Comparison of ENCODE assay signal across 34 cellular contexts in the genomic region with DNA sequence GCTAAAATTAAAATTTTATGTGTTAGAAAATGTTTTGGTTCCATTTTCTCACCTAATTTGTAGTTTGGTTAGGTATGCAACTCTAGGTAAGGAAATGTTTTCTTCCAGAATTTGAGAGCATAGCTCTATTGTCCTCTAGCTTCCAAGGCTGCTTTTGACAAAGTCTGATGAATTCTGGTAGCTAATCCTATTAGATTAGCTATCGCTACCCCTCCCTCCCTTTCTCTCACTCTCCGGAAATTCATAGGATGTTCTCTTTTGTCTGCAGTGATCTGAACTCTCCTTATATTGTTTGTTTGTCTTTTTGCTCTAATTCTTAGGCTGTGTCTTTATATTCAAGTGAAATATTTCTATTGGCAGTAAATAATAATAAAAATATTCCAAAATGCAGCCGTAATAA.
"Had no signal": no experiment of that assay in that cellular context is flagged by ENCODE, and none has a peak within 500 bp of the region (broad histone marks: within the 10 kb centered on the region; RNA-seq: fewer than 3 reads in every experiment).

No MANE protein-coding gene starts in this region.

- H3K27ac Mint-ChIP-seq: activated B cell treated with CpG ODN at 0.5 μM for 24 hours; activated CD4-positive, alpha-beta memory T cell treated with anti-CD3 and anti-CD28 coated beads for 36 hours; activated CD4-positive, alpha-beta T cell treated with anti-CD3 and anti-CD28 coated beads, Interleukin-2, amount 10 ng/mL, durations not matched to agents 24 days and 14 days; activated CD8-positive, alpha-beta memory T cell treated with anti-CD3 and anti-CD28 coated beads, Interleukin-2, amount 10 ng/mL, durations not matched to agents 7 days and 5 days; activated CD8-positive, alpha-beta T cell treated with anti-CD3 and anti-CD28 coated beads, Interleukin-2, amount 10 ng/mL, durations not matched to agents 7 days and 5 days; activated naive CD4-positive, alpha-beta T cell treated with anti-CD3 and anti-CD28 coated beads, Interleukin-2, amount 10 ng/mL, durations not matched to agents 7 days and 5 days; activated naive CD8-positive, alpha-beta T cell; activated T-helper 1 cell treated with anti-CD3 and anti-CD28 coated beads, Interleukin-12 subunit alpha, Interleukin-12 subunit beta, Interleukin-2, Interleukin-4 antibody, amounts not matched to agents 30 ng/mL and 10 ng/mL and 1 ng/mL, durations not matched to agents 14 hours and 24 hours and 36 hours; endodermal cell; T-helper 17 cell; T-helper 2 cell treated with Interferon-gamma antibody and Interleukin-4, amounts not matched to agents 5 μg/mL and 100 μg/mL, for 36 hours had no signal

- H3K27me3 Mint-ChIP-seq: activated B cell treated with CpG ODN at 0.5 μM for 24 hours; activated CD4-positive, alpha-beta memory T cell treated with anti-CD3 and anti-CD28 coated beads for 36 hours; activated CD4-positive, alpha-beta T cell treated with anti-CD3 and anti-CD28 coated beads, Interleukin-2, amount 10 ng/mL, durations not matched to agents 24 days and 14 days; activated CD8-positive, alpha-beta memory T cell treated with anti-CD3 and anti-CD28 coated beads, Interleukin-2, amount 10 ng/mL, durations not matched to agents 7 days and 5 days; activated naive CD4-positive, alpha-beta T cell treated with anti-CD3 and anti-CD28 coated beads, Interleukin-2, amount 10 ng/mL, durations not matched to agents 7 days and 5 days; T-helper 17 cell had no signal

- H3K27ac ChIP-seq: breast epithelium, cardiac muscle cell, colonic mucosa, esophagus muscularis mucosa, foreskin keratinocyte, gastrocnemius medialis, heart left ventricle, WERI-Rb-1 had no signal

- H3K36me3 ChIP-seq: breast epithelium, cardiac muscle cell, colonic mucosa, esophagus muscularis mucosa, gastrocnemius medialis, heart left ventricle, WERI-Rb-1 had no signal

- H3K4me3 ChIP-seq: breast epithelium, cardiac muscle cell, colonic mucosa, esophagus muscularis mucosa, gastrocnemius medialis, heart left ventricle had no signal

- H3K36me3 Mint-ChIP-seq: activated CD4-positive, alpha-beta memory T cell treated with anti-CD3 and anti-CD28 coated beads for 36 hours; activated CD8-positive, alpha-beta memory T cell treated with anti-CD3 and anti-CD28 coated beads, Interleukin-2, amount 10 ng/mL, durations not matched to agents 7 days and 5 days; activated naive CD4-positive, alpha-beta T cell treated with anti-CD3 and anti-CD28 coated beads, Interleukin-2, amount 10 ng/mL, durations not matched to agents 7 days and 5 days; activated naive CD8-positive, alpha-beta T cell; brain had no signal

- DNase-seq: activated B cell treated with CpG ODN at 0.5 μM for 24 hours; activated CD4-positive, alpha-beta memory T cell treated with anti-CD3 and anti-CD28 coated beads for 36 hours; activated CD4-positive, alpha-beta T cell treated with anti-CD3 and anti-CD28 coated beads, Interleukin-2, amount 10 ng/mL, durations not matched to agents 24 days and 14 days; activated CD8-positive, alpha-beta memory T cell treated with anti-CD3 and anti-CD28 coated beads, Interleukin-2, amount 10 ng/mL, durations not matched to agents 7 days and 5 days; activated CD8-positive, alpha-beta memory T cell treated with anti-CD3 and anti-CD28 coated beads, Interleukin-2, amount 50 U/mL, for 4 hours; activated CD8-positive, alpha-beta T cell treated with anti-CD3 and anti-CD28 coated beads, Interleukin-2, amount 10 ng/mL, durations not matched to agents 7 days and 5 days; activated gamma-delta T cell; activated naive CD4-positive, alpha-beta T cell; activated naive CD4-positive, alpha-beta T cell treated with anti-CD3 and anti-CD28 coated beads, Interleukin-2, amount 10 ng/mL, durations not matched to agents 7 days and 5 days; activated T-cell treated with anti-CD3 and anti-CD28 coated beads, Interleukin-2, amount 50 U/mL, for 1 hour; activated T-cell treated with anti-CD3 and anti-CD28 coated beads, Interleukin-2, amount 50 U/mL, for 48 hours; amygdala; aorta; central memory CD4-positive, alpha-beta T cell; cerebellar nuclear complex; colonic mucosa; effector memory CD4-positive, alpha-beta T cell; endodermal cell; gastrocnemius medialis; glutamatergic neuron; heart left ventricle; T-helper 1 cell; T-helper 17 cell; T1000; WERI-Rb-1 had no signal

- ATAC-seq: activated CD4-positive, CD25-positive, alpha-beta regulatory T cell treated with anti-CD3 and anti-CD28 coated beads, Interleukin-2, amount 50 U/mL, for 24 hours; activated CD8-positive, alpha-beta memory T cell treated with anti-CD3 and anti-CD28 coated beads, Interleukin-2, amount 10 ng/mL, durations not matched to agents 7 days and 5 days; activated CD8-positive, alpha-beta T cell treated with anti-CD3 and anti-CD28 coated beads, Interleukin-2, amount 10 ng/mL, durations not matched to agents 7 days and 5 days; gastrocnemius medialis; heart left ventricle; T-helper 17 cell had no signal

- H3K9me3 Mint-ChIP-seq: activated B cell treated with CpG ODN at 0.5 μM for 24 hours; activated CD4-positive, alpha-beta memory T cell treated with anti-CD3 and anti-CD28 coated beads for 36 hours; brain; endodermal cell had no signal

- H3K4me1 Mint-ChIP-seq: activated B cell treated with CpG ODN at 0.5 μM for 24 hours; activated CD4-positive, alpha-beta T cell treated with anti-CD3 and anti-CD28 coated beads, Interleukin-2, amount 10 ng/mL, durations not matched to agents 24 days and 14 days; activated CD8-positive, alpha-beta memory T cell treated with anti-CD3 and anti-CD28 coated beads, Interleukin-2, amount 10 ng/mL, durations not matched to agents 7 days and 5 days; activated naive CD4-positive, alpha-beta T cell treated with anti-CD3 and anti-CD28 coated beads, Interleukin-2, amount 10 ng/mL, durations not matched to agents 7 days and 5 days; T-helper 17 cell had no signal

- H3K9me3 ChIP-seq: breast epithelium, colonic mucosa, esophagus muscularis mucosa, gastrocnemius medialis, heart left ventricle had no signal

- H3K4me3 Mint-ChIP-seq: activated B cell treated with CpG ODN at 0.5 μM for 24 hours; activated CD4-positive, alpha-beta memory T cell treated with anti-CD3 and anti-CD28 coated beads for 36 hours; activated CD4-positive, alpha-beta T cell treated with anti-CD3 and anti-CD28 coated beads, Interleukin-2, amount 10 ng/mL, durations not matched to agents 24 days and 14 days; activated CD8-positive, alpha-beta memory T cell treated with anti-CD3 and anti-CD28 coated beads, Interleukin-2, amount 10 ng/mL, durations not matched to agents 7 days and 5 days; activated CD8-positive, alpha-beta T cell treated with anti-CD3 and anti-CD28 coated beads, Interleukin-2, amount 10 ng/mL, durations not matched to agents 7 days and 5 days; activated naive CD4-positive, alpha-beta T cell treated with anti-CD3 and anti-CD28 coated beads, Interleukin-2, amount 10 ng/mL, durations not matched to agents 7 days and 5 days; activated naive CD8-positive, alpha-beta T cell; activated T-helper 1 cell treated with anti-CD3 and anti-CD28 coated beads, Interleukin-12 subunit alpha, Interleukin-12 subunit beta, Interleukin-2, Interleukin-4 antibody, amounts not matched to agents 30 ng/mL and 10 ng/mL and 1 ng/mL, durations not matched to agents 14 hours and 24 hours and 36 hours; brain; endodermal cell; T-helper 17 cell; T-helper 2 cell treated with Interferon-gamma antibody and Interleukin-4, amounts not matched to agents 5 μg/mL and 100 μg/mL, for 36 hours had no signal

- H3K4me1 ChIP-seq: breast epithelium, colonic mucosa, esophagus muscularis mucosa, gastrocnemius medialis, heart left ventricle had no signal

- H3K27me3 ChIP-seq: breast epithelium, cardiac muscle cell, colonic mucosa, esophagus muscularis mucosa, foreskin keratinocyte, gastrocnemius medialis, heart left ventricle had no signal
